23 cellular contexts compared by ENCODE assay signal in genomic region chr5:83817591-83817990, GRCh38.
DNase-seq lines count a peak whose midpoint lies in the region; ATAC-seq lines count a peak whose summit lies in the region.
"Had no signal": no experiment of that assay in that cellular context is flagged by ENCODE, and none has a peak within 500 bp of the region (broad histone marks: within the 10 kb centered on the region; RNA-seq: fewer than 3 reads in every experiment).

No MANE protein-coding gene starts in this region.

- intact Hi-C loops in activated T-helper 1 cell treated with anti-CD3 and anti-CD28 coated beads, Interleukin-12 subunit alpha, Interleukin-12 subunit beta, Interleukin-2, Interleukin-4 antibody, amounts not matched to agents 30 ng/mL and 10 ng/mL and 1 ng/mL, durations not matched to agents 14 hours and 24 hours and 36 hours (cut with micrococcal nuclease) = no loop called here
- intact Hi-C loops in Right ventricle myocardium superior (cut with DNase I) = no loop called here

- H3K4me1 Mint-ChIP-seq in activated T-helper 1 cell treated with anti-CD3 and anti-CD28 coated beads, Interleukin-12 subunit alpha, Interleukin-12 subunit beta, Interleukin-2, Interleukin-4 antibody, amounts not matched to agents 30 ng/mL and 10 ng/mL and 1 ng/mL, durations not matched to agents 14 hours and 24 hours and 36 hours (ENCODE audit: low read depth) = no peaks in the 10 kb centered on the region
- H3K4me1 Mint-ChIP-seq: activated naive CD8-positive, alpha-beta T cell treated with anti-CD3 and anti-CD28 coated beads for 36 hours; nephron had no signal

- DNase-seq in foreskin melanocyte = peak; percentile 63
- no peak for DNase-seq in activated T-helper 1 cell treated with anti-CD3 and anti-CD28 coated beads, Interleukin-12 subunit alpha, Interleukin-12 subunit beta, Interleukin-2, Interleukin-4 antibody, amounts not matched to agents 30 ng/mL and 10 ng/mL and 1 ng/mL, durations not matched to agents 14 hours and 24 hours and 36 hours (ENCODE audit: low spot score)
- no peak for DNase-seq in Right ventricle myocardium superior
- DNase-seq in NCI-H187 (lab: John Stamatoyannopoulos, UW) = no peak
- DNase-seq: activated CD4-positive, alpha-beta memory T cell treated with anti-CD3 and anti-CD28 coated beads for 36 hours; activated effector memory CD4-positive, alpha-beta T cell treated with Interleukin-2 at 50 U/mL for 16 hours; activated naive CD8-positive, alpha-beta T cell treated with anti-CD3 and anti-CD28 coated beads for 36 hours; C1 segment of cervical spinal cord; Calu3; central memory CD4-positive, alpha-beta T cell; DND-41; kidney glomerular epithelial cell; lower lobe of right lung; mucosa of descending colon; NCI-H1436; NCI-H510A treated with DMSO at 0.1 percent for 48 hours; right cardiac atrium; stimulated activated CD4-positive, alpha-beta T cell treated with anti-CD3 and anti-CD28 coated beads, Interleukin-4, amount 100 ng/mL, for 4 hours; stimulated activated naive CD4-positive, alpha-beta T cell treated with Interleukin-2 at 50 U/mL for 16 hours had no signal

- no peak overlapping the region for H3K27ac Mint-ChIP-seq in activated T-helper 1 cell treated with anti-CD3 and anti-CD28 coated beads, Interleukin-12 subunit alpha, Interleukin-12 subunit beta, Interleukin-2, Interleukin-4 antibody, amounts not matched to agents 30 ng/mL and 10 ng/mL and 1 ng/mL, durations not matched to agents 14 hours and 24 hours and 36 hours
- H3K27ac Mint-ChIP-seq: activated CD4-positive, alpha-beta memory T cell treated with anti-CD3 and anti-CD28 coated beads for 36 hours; activated naive CD8-positive, alpha-beta T cell treated with anti-CD3 and anti-CD28 coated beads for 36 hours; nephron had no signal

- H3K27me3 Mint-ChIP-seq in activated T-helper 1 cell treated with anti-CD3 and anti-CD28 coated beads, Interleukin-12 subunit alpha, Interleukin-12 subunit beta, Interleukin-2, Interleukin-4 antibody, amounts not matched to agents 30 ng/mL and 10 ng/mL and 1 ng/mL, durations not matched to agents 14 hours and 24 hours and 36 hours (ENCODE audit: insufficient read depth) = peaks cover 3% of the 10 kb centered on the region
- H3K27me3 Mint-ChIP-seq: activated CD4-positive, alpha-beta memory T cell treated with anti-CD3 and anti-CD28 coated beads for 36 hours; activated naive CD8-positive, alpha-beta T cell treated with anti-CD3 and anti-CD28 coated beads for 36 hours had no signal

- ATAC-seq in GM18867 (IDR thresholded peaks at IDR 0.05; ENCODE audit: unreplicated experiment) (peak; percentile 61), HG02610 (IDR thresholded peaks at IDR 0.05; ENCODE audit: unreplicated experiment) (peak; percentile 60), HG03342 (IDR thresholded peaks at IDR 0.05; ENCODE audit: unreplicated experiment) (peak; percentile 74), Right ventricle myocardium superior (ENCODE audit: poor library complexity) (no peak)
- ATAC-seq: lower lobe of right lung, mucosa of descending colon, right cardiac atrium had no signal

- H3K9me3 Mint-ChIP-seq in activated T-helper 1 cell treated with anti-CD3 and anti-CD28 coated beads, Interleukin-12 subunit alpha, Interleukin-12 subunit beta, Interleukin-2, Interleukin-4 antibody, amounts not matched to agents 30 ng/mL and 10 ng/mL and 1 ng/mL, durations not matched to agents 14 hours and 24 hours and 36 hours = peaks cover 4% of the 10 kb centered on the region

- H3K36me3 Mint-ChIP-seq in activated T-helper 1 cell treated with anti-CD3 and anti-CD28 coated beads, Interleukin-12 subunit alpha, Interleukin-12 subunit beta, Interleukin-2, Interleukin-4 antibody, amounts not matched to agents 30 ng/mL and 10 ng/mL and 1 ng/mL, durations not matched to agents 14 hours and 24 hours and 36 hours (ENCODE audit: low read depth) = no peaks in the 10 kb centered on the region
- H3K36me3 Mint-ChIP-seq: activated CD4-positive, alpha-beta memory T cell treated with anti-CD3 and anti-CD28 coated beads for 36 hours; activated naive CD8-positive, alpha-beta T cell treated with anti-CD3 and anti-CD28 coated beads for 36 hours had no signal

- H3K4me3 Mint-ChIP-seq in activated T-helper 1 cell treated with anti-CD3 and anti-CD28 coated beads, Interleukin-12 subunit alpha, Interleukin-12 subunit beta, Interleukin-2, Interleukin-4 antibody, amounts not matched to agents 30 ng/mL and 10 ng/mL and 1 ng/mL, durations not matched to agents 14 hours and 24 hours and 36 hours = no peak overlapping the region
- H3K4me3 Mint-ChIP-seq: activated CD4-positive, alpha-beta memory T cell treated with anti-CD3 and anti-CD28 coated beads for 36 hours; activated naive CD8-positive, alpha-beta T cell treated with anti-CD3 and anti-CD28 coated beads for 36 hours; nephron had no signal
